16 cellular contexts compared by ENCODE assay signal in the genomic region with DNA sequence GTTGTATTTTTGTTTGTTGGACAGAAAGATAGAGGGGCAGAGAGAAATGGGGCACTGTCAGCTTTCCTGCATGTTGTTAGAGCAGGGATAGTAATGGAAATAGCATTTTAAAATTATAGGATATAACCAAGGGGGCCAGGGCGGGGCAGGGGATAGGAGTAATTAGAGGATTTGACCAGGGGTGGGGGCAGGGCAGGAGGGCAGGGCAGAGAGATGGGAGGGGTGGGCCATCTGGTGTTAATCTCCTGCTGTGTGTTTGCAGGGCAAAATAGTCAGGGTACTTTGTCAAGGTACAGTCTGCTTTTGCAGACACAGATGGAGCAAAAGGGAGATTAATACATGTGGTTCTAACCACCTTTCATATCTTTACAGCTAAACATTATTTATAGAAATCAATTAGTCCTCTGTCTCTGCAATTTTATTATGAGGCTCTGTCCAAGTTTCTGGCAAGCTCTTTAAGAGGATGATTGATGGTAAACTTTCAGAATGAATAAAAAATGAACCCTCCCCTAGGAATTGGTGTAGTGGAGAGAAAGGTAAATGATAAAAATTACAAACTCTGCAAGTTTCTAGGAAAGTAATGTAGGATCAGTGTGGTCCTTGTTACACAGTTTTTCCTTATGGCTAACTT. TPM values are rescaled to one million over a fixed set of nuclear protein-coding genes. Genes with fewer than 3 reads are reported as not detected.
"Had no signal": no experiment of that assay in that cellular context is flagged by ENCODE, and none has a peak within 500 bp of the region (broad histone marks: within the 10 kb centered on the region; RNA-seq: fewer than 3 reads in every experiment).

No MANE protein-coding gene starts in this region.

- H3K9me3 Mint-ChIP-seq: activated CD4-positive, alpha-beta T cell treated with anti-CD3 and anti-CD28 coated beads, Interleukin-2, amount 10 ng/mL, durations not matched to agents 7 days and 5 days; activated T-helper 2 cell treated with anti-CD3 and anti-CD28 coated beads, Interferon-gamma antibody, Interleukin-2, Interleukin-4, amounts not matched to agents 10 μg/mL and 5 μg/mL and 100 μg/mL, durations not matched to agents 14 hours and 24 hours and 36 hours; natural killer cell; stimulated activated naive B cell treated with anti-CD40 and anti-IgM and Interleukin-4, amounts not matched to agents 10 μg/mL and 1 μg/mL and 100 μg/mL, for 72 hours had no signal

- ATAC-seq: natural killer cell; psoas muscle; sciatic nerve; stimulated activated naive B cell treated with anti-CD40 and anti-IgM and Interleukin-4, amounts not matched to agents 10 μg/mL and 1 μg/mL and 100 μg/mL, for 72 hours had no signal

- H3K4me1 Mint-ChIP-seq: activated CD4-positive, alpha-beta T cell treated with anti-CD3 and anti-CD28 coated beads, Interleukin-2, amount 10 ng/mL, durations not matched to agents 7 days and 5 days; natural killer cell; stimulated activated naive B cell treated with anti-CD40 and anti-IgM and Interleukin-4, amounts not matched to agents 10 μg/mL and 1 μg/mL and 100 μg/mL, for 72 hours had no signal

- DNase-seq: activated CD4-positive, alpha-beta T cell treated with anti-CD3 and anti-CD28 coated beads, Interleukin-2, amount 10 ng/mL, durations not matched to agents 7 days and 5 days; activated naive CD4-positive, alpha-beta T cell treated with anti-CD3 and anti-CD28 coated beads, Interleukin-2, amount 50 U/mL, for 16 hours; activated T-cell treated with anti-CD3 and anti-CD28 coated beads for 4 hours; amygdala; dorsolateral prefrontal cortex; natural killer cell; psoas muscle; spleen; stimulated activated CD4-positive, alpha-beta T cell treated with anti-CD3 and anti-CD28 coated beads, Interleukin-1b, Interleukin-23, amount 100 ng/mL, for 48 hours; stimulated activated naive B cell treated with anti-CD40 and anti-IgM and Interleukin-4, amounts not matched to agents 10 μg/mL and 1 μg/mL and 100 μg/mL, for 72 hours; T-helper 1 cell had no signal

- H3K36me3 Mint-ChIP-seq: natural killer cell; stimulated activated naive B cell treated with anti-CD40 and anti-IgM and Interleukin-4, amounts not matched to agents 10 μg/mL and 1 μg/mL and 100 μg/mL, for 72 hours had no signal

- H3K27me3 Mint-ChIP-seq: activated CD4-positive, alpha-beta T cell treated with anti-CD3 and anti-CD28 coated beads, Interleukin-2, amount 10 ng/mL, durations not matched to agents 7 days and 5 days; stimulated activated naive B cell treated with anti-CD40 and anti-IgM and Interleukin-4, amounts not matched to agents 10 μg/mL and 1 μg/mL and 100 μg/mL, for 72 hours had no signal

- H3K4me3 Mint-ChIP-seq: activated CD4-positive, alpha-beta T cell treated with anti-CD3 and anti-CD28 coated beads, Interleukin-2, amount 10 ng/mL, durations not matched to agents 7 days and 5 days; natural killer cell; stimulated activated naive B cell treated with anti-CD40 and anti-IgM and Interleukin-4, amounts not matched to agents 10 μg/mL and 1 μg/mL and 100 μg/mL, for 72 hours had no signal

- H3K27ac Mint-ChIP-seq: activated CD4-positive, alpha-beta T cell treated with anti-CD3 and anti-CD28 coated beads, Interleukin-2, amount 10 ng/mL, durations not matched to agents 7 days and 5 days; activated T-helper 2 cell treated with anti-CD3 and anti-CD28 coated beads, Interferon-gamma antibody, Interleukin-2, Interleukin-4, amounts not matched to agents 10 μg/mL and 5 μg/mL and 100 μg/mL, durations not matched to agents 14 hours and 24 hours and 36 hours; natural killer cell; stimulated activated naive B cell treated with anti-CD40 and anti-IgM and Interleukin-4, amounts not matched to agents 10 μg/mL and 1 μg/mL and 100 μg/mL, for 72 hours had no signal

RNA-seq across cellular contexts. Expression of a gene that starts 6.6 kb away (rescaled TPM):
- total RNA-seq: activated CD4-positive, alpha-beta T cell treated with anti-CD3 and anti-CD28 coated beads, Interleukin-2, amount 10 ng/mL, durations not matched to agents 7 days and 5 days; activated CD8-positive, alpha-beta memory T cell treated with anti-CD3 and anti-CD28 coated beads for 36 hours; activated T-helper 2 cell treated with anti-CD3 and anti-CD28 coated beads, Interferon-gamma antibody, Interleukin-2, Interleukin-4, amounts not matched to agents 10 μg/mL and 5 μg/mL and 100 μg/mL, durations not matched to agents 14 hours and 24 hours and 36 hours; chondrocyte; lung microvascular endothelial cell; natural killer cell had no signal
- polyA plus RNA-seq: spleen had no signal
